8 cellular contexts compared by ENCODE assay signal in the genomic region with DNA sequence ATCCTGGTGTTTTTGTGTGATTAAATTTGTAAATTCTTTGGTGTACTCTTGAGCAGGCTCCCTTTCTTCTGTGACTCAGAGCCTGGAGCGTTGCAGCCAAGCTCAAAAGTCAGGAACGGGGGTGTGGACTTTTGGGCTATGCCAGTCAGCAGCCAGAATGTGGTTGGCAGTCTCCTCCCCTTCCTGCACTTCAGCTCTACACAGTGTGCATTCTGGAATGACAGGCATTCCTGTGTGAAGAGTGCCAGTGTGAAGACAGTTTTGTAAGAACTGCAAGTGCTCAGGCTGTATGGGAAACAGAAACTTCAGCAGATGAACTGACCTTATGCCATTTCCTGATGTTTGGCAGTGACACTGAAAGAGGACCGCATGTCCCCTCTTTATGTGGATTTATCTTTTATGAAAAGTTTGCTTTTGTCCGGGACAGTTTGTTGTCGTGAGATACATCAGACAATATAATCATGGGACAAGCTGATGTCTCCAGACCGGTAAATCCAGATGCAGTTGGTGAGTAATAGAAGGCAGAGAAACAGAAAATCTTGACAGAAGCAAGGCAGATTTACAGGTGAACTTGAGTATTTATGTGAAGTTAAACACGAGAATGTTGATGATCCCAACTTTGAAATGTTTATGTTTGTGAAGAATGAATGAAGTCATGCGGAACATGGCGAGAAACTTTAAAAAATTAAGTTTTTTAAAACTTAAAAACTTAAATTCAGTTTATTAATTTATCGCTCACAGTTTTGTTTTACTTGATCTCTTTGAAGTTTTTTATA.
A peak's percentile ranks its signal among the peaks of the same experiment; 100 is the strongest.
DNase-seq lines count a peak whose midpoint lies in the region; ATAC-seq, FAIRE-seq and TF ChIP-seq lines count a peak whose summit lies in the region.

No MANE protein-coding gene starts in this region.

- no peaks in the 10 kb centered on the region for H3K27me3 ChIP-seq in brain microvascular endothelial cell (replicated peaks)

- H3K4me3 ChIP-seq in brain microvascular endothelial cell (ENCODE audit: low read depth, low read length) (peak overlapping the region; percentile 38), skeletal muscle cell (ENCODE audit: low read depth, low read length) (peak overlapping the region; percentile 34)

- peak; percentile 79 for FAIRE-seq in GM18507 (lab: Jason Lieb, UNC)

- DNase-seq in AG08396 (ENCODE audit: low spot score) (peak; percentile 87), GM18507 (ENCODE audit: extremely low spot score, insufficient read length, low read depth) (no peak), NCI-H2227 treated with DMSO at 0.1 percent for 48 hours (lab: John Stamatoyannopoulos, UW) (peak; percentile 62), brain microvascular endothelial cell (peak; percentile 89), iPS-NIHi7 (ENCODE audit: extremely low spot score) (peak; percentile 26), skeletal muscle cell (ENCODE audit: low read depth) (peak; percentile 91)
- no peak for DNase-seq in effector CD8-positive, alpha-beta T cell (lab: John Stamatoyannopoulos, UW)

- in situ Hi-C loops in brain microvascular endothelial cell (cut with HindIII; ENCODE audit: low pct_ligation_motif_present, low sequenced_read_pairs), result no loop called here

- H3K36me3 ChIP-seq in brain microvascular endothelial cell (replicated peaks), result no peaks in the 10 kb centered on the region

- no peak for ATAC-seq in HG02885 (IDR thresholded peaks at IDR 0.05; ENCODE audit: poor library complexity, unreplicated experiment)

- peak overlapping the region; percentile 59 for H3K27ac ChIP-seq in brain microvascular endothelial cell

- no peak for TF ChIP-seq CTCF in brain microvascular endothelial cell (IDR thresholded peaks at IDR 0.05; ENCODE audit: low read depth, low read length, missing control alignments)

Comparison
In these comparisons a context has a peak if more than half of its experiments do, and no peak if none do; other contexts are left out.
1. DNase-seq: peak in AG08396 (single experiment), NCI-H2227 treated with DMSO at 0.1 percent for 48 hours (single experiment), brain microvascular endothelial cell (single experiment), iPS-NIHi7 (single experiment) and skeletal muscle cell (single experiment); none in GM18507 (single experiment) and effector CD8-positive, alpha-beta T cell (single experiment).